In genomic region chr18:11817229-11817628, GRCh38 we compare ENCODE assay signal across 23 cellular contexts. TPM values are rescaled to one million over a fixed set of nuclear protein-coding genes. Genes with fewer than 3 reads are reported as not detected.
DNase-seq lines count a peak whose midpoint lies in the region; ATAC-seq, FAIRE-seq and TF ChIP-seq lines count a peak whose summit lies in the region.
"Had no signal": no experiment of that assay in that cellular context is flagged by ENCODE, and none has a peak within 500 bp of the region (broad histone marks: within the 10 kb centered on the region; RNA-seq: fewer than 3 reads in every experiment).

No MANE protein-coding gene starts in this region.

- no peaks in the 10 kb centered on the region for H3K36me3 Mint-ChIP-seq in natural killer cell
- no peaks in the 10 kb centered on the region for H3K36me3 Mint-ChIP-seq in natural killer cell treated with Interleukin-12 subunit alpha and Interleukin-12 subunit beta and Interleukin-15 and Interleukin-18, amount 100 ng/mL, for 72 hours
- H3K36me3 Mint-ChIP-seq in mesothelial cell of epicardium: no peaks in the 10 kb centered on the region

- H3K36me3 ChIP-seq in left lung: no peaks in the 10 kb centered on the region
- H3K36me3 ChIP-seq: BLaER1 had no signal

- no peak for FAIRE-seq in urothelium cell line (lab: Jason Lieb, UNC)
- FAIRE-seq: H54 had no signal

- no peaks in the 10 kb centered on the region for H3K27me3 ChIP-seq in left lung
- H3K27me3 ChIP-seq: BLaER1 had no signal

- no peak for TF ChIP-seq CTCF in natural killer cell (IDR thresholded peaks at IDR 0.05)
- no peak for TF ChIP-seq CTCF in left lung (IDR thresholded peaks at IDR 0.05)
- no peak for TF ChIP-seq CTCF in mesothelial cell of epicardium (IDR thresholded peaks at IDR 0.05; ENCODE audit: unreplicated experiment)

- H3K4me3 Mint-ChIP-seq in natural killer cell (no peak overlapping the region), mesothelial cell of epicardium (no peak overlapping the region)
- H3K4me3 Mint-ChIP-seq in natural killer cell treated with Interleukin-12 subunit alpha and Interleukin-12 subunit beta and Interleukin-15 and Interleukin-18, amount 100 ng/mL, for 72 hours: no peak overlapping the region
- H3K4me3 Mint-ChIP-seq: CD4-positive, alpha-beta T cell; HFFc6 had no signal

- no peaks in the 10 kb centered on the region for H3K9me3 ChIP-seq in left lung
- H3K9me3 ChIP-seq: BLaER1 had no signal

- H3K27ac ChIP-seq in left lung: no peak overlapping the region
- H3K27ac ChIP-seq: 22Rv1, BLaER1 had no signal

- intact Hi-C loops in natural killer cell (cut with micrococcal nuclease) (no loop called here), left lung (cut with DNase I) (no loop called here)

- no peaks in the 10 kb centered on the region for H3K4me1 ChIP-seq in left lung
- H3K4me1 ChIP-seq: BLaER1 had no signal

- no peak overlapping the region for H3K4me3 ChIP-seq in left lung
- H3K4me3 ChIP-seq: BLaER1 had no signal

- DNase-seq in DMS53 (lab: John Stamatoyannopoulos, UW): peak; percentile 47
- DNase-seq in DMS53 treated with DMSO at 0.1 percent for 48 hours (lab: John Stamatoyannopoulos, UW; ENCODE audit: unreplicated experiment): no peak
- no peak for DNase-seq in natural killer cell
- DNase-seq in natural killer cell treated with Interleukin-12 subunit alpha and Interleukin-12 subunit beta and Interleukin-15 and Interleukin-18, amount 100 ng/mL, for 72 hours (ENCODE audit: low spot score): no peak
- no peak for DNase-seq in left lung
- DNase-seq in urothelium cell line (ENCODE audit: low spot score): no peak
- no peak for DNase-seq in mesothelial cell of epicardium (ENCODE audit: low spot score in 2 of 2, unreplicated experiment in 2 of 2)
- DNase-seq: ACHN; CD4-positive, alpha-beta T cell; HFFc6; MM.1S; NCI-H1105; NCI-H146; NCI-H2081; NCI-H446 treated with DMSO at 0.1 percent for 48 hours; NCI-H774; NK-92 treated with Interleukin-12 subunit alpha and Interleukin-12 subunit beta, amount 100 ng/mL, for 24 hours had no signal

- no peaks in the 10 kb centered on the region for H3K4me1 Mint-ChIP-seq in natural killer cell
- no peaks in the 10 kb centered on the region for H3K4me1 Mint-ChIP-seq in natural killer cell treated with Interleukin-12 subunit alpha and Interleukin-12 subunit beta and Interleukin-15 and Interleukin-18, amount 100 ng/mL, for 72 hours (ENCODE audit: low read depth in 2 of 2)
- H3K4me1 Mint-ChIP-seq in mesothelial cell of epicardium: no peaks in the 10 kb centered on the region

- H3K27ac Mint-ChIP-seq in natural killer cell: peak overlapping the region; percentile 27 to 91
- H3K27ac Mint-ChIP-seq in natural killer cell treated with Interleukin-12 subunit alpha and Interleukin-12 subunit beta and Interleukin-15 and Interleukin-18, amount 100 ng/mL, for 72 hours: no peak overlapping the region
- no peak overlapping the region for H3K27ac Mint-ChIP-seq in mesothelial cell of epicardium
- H3K27ac Mint-ChIP-seq: CD4-positive, alpha-beta T cell; HFFc6 had no signal

- H3K27me3 Mint-ChIP-seq in natural killer cell (ENCODE audit: low read depth in 2 of 2): no peaks in the 10 kb centered on the region
- no peaks in the 10 kb centered on the region for H3K27me3 Mint-ChIP-seq in natural killer cell treated with Interleukin-12 subunit alpha and Interleukin-12 subunit beta and Interleukin-15 and Interleukin-18, amount 100 ng/mL, for 72 hours
- H3K27me3 Mint-ChIP-seq in mesothelial cell of epicardium (ENCODE audit: low read depth): no peaks in the 10 kb centered on the region
- H3K27me3 Mint-ChIP-seq: CD4-positive, alpha-beta T cell had no signal

- no peaks in the 10 kb centered on the region for H3K9me3 Mint-ChIP-seq in natural killer cell
- no peaks in the 10 kb centered on the region for H3K9me3 Mint-ChIP-seq in natural killer cell treated with Interleukin-12 subunit alpha and Interleukin-12 subunit beta and Interleukin-15 and Interleukin-18, amount 100 ng/mL, for 72 hours
- H3K9me3 Mint-ChIP-seq in mesothelial cell of epicardium: peaks cover 5% of the 10 kb centered on the region
- H3K9me3 Mint-ChIP-seq: HFFc6 had no signal

- ATAC-seq in natural killer cell: no peak
- no peak for ATAC-seq in natural killer cell treated with Interleukin-12 subunit alpha and Interleukin-12 subunit beta and Interleukin-15 and Interleukin-18, amount 100 ng/mL, for 72 hours
- ATAC-seq in left lung: peak; percentile 99
- ATAC-seq in GM21529 (IDR thresholded peaks at IDR 0.05; ENCODE audit: unreplicated experiment): no peak
- ATAC-seq: Panc1, SK-N-SH treated with all-trans-retinoic acid at 6 μM for 48 hours had no signal

RNA-seq across cellular contexts. Expression of gene CHMP1B, which starts 34.0 kb away (rescaled TPM):
- total RNA-seq in natural killer cell: 100 to 1,000 TPM in 2 of 3 donors, 10 to 100 TPM in 1; 99.4 to 132 (median 110) TPM
- 10 to 100 TPM; 19.3 to 25.7 TPM for total RNA-seq in natural killer cell treated with Interleukin-12 subunit alpha and Interleukin-12 subunit beta and Interleukin-15 and Interleukin-18, amount 100 ng/mL, for 72 hours
- 10 to 100 TPM; 33.4 to 41.8 TPM for total RNA-seq in left lung
- 42.1 to 45.9 TPM (median 43.7 TPM) in 3 replicates for total RNA-seq in mesothelial cell of epicardium

Comparison
In these comparisons a context has a peak if more than half of its experiments do, and no peak if none do; other contexts are left out.
1. H3K27ac Mint-ChIP-seq: peak in natural killer cell (2 of 2); none in natural killer cell treated with Interleukin-12 subunit alpha and Interleukin-12 subunit beta and Interleukin-15 and Interleukin-18, amount 100 ng/mL, for 72 hours (0 of 2) and mesothelial cell of epicardium (single experiment).